15 cellular contexts compared by ENCODE assay signal in the genomic region with DNA sequence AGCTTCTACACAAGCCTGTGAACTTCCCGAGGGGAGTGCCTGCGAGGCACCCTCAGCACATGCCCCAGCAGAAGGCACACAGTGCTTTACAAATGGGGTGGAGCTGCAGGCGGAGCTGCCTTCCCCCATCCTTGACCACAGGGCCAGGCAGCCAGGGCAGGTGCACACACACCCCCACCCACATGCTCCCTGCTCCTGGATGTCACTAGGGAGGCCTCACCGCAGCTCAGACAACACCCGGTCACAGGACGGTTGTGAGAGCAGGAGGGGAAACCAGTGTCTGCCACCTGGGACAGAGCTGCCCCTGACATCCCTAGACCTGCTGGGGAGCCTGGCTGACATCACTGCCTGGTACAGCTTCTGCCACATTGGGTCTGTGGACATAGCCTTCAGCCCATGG. TPM values are rescaled to one million over a fixed set of nuclear protein-coding genes. Genes with fewer than 3 reads are reported as not detected.
"Had no signal": no experiment of that assay in that cellular context is flagged by ENCODE, and none has a peak within 500 bp of the region (broad histone marks: within the 10 kb centered on the region; RNA-seq: fewer than 3 reads in every experiment).

No MANE protein-coding gene starts in this region.

RNA-seq across cellular contexts. Expression of a gene that starts 39.7 kb away (rescaled TPM):
- total RNA-seq: activated CD4-positive, alpha-beta memory T cell treated with anti-CD3 and anti-CD28 coated beads for 36 hours; activated CD4-positive, alpha-beta T cell treated with anti-CD3 and anti-CD28 coated beads, Interleukin-2, amount 10 ng/mL, durations not matched to agents 24 days and 14 days; activated CD8-positive, alpha-beta memory T cell treated with anti-CD3 and anti-CD28 coated beads for 36 hours; activated CD8-positive, alpha-beta T cell treated with anti-CD3 and anti-CD28 coated beads for 36 hours; activated naive CD4-positive, alpha-beta T cell treated with anti-CD3 and anti-CD28 coated beads for 36 hours; activated naive CD4-positive, alpha-beta T cell treated with anti-CD3 and anti-CD28 coated beads, Interleukin-2, amount 50 U/mL, for 72 hours; activated naive CD8-positive, alpha-beta T cell treated with anti-CD3 and anti-CD28 coated beads for 36 hours; activated T-cell treated with anti-CD3 and anti-CD28 coated beads, Interleukin-2, amount 50 U/mL, for 4 hours; activated T-cell treated with anti-CD3 and anti-CD28 coated beads, Interleukin-2, amount 50 U/mL, for 72 hours; activated T-helper 1 cell treated with anti-CD3 and anti-CD28 coated beads, Interleukin-12 subunit alpha, Interleukin-12 subunit beta, Interleukin-2, Interleukin-4 antibody, amounts not matched to agents 30 ng/mL and 10 ng/mL and 1 ng/mL, durations not matched to agents 14 hours and 24 hours and 36 hours; aorta; astrocyte; body of pancreas; cardiac septum; cerebellum had no signal
- polyA plus RNA-seq: aorta had no signal
